1 cellular context compared by ENCODE assay signal in the genomic region with DNA sequence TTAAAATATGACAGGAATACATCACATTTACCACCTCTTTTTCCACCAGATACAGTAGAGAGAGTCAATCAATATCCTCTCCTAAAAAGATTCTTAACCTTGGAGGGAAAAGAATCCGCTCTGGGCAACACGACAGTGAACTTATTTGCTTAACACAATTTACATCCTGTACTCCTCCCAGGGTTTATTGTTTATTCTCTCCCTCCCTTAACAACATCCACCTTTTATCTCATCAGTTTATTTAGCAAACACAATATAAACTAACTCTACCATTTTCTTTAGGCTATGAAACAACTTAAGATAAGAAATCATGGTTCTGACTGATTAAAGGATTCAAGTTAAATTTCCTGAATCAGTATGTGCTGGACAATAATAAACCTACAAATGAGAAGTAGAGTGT.
TF ChIP-seq lines count a peak whose summit lies in the region.

No MANE protein-coding gene starts in this region.

TF ChIP-seq in endothelial cell of umbilical vein, 7 proteins besides CTCF, POLR2A, EP300 and RAD21:
- TF ChIP-seq, protein P1, sequence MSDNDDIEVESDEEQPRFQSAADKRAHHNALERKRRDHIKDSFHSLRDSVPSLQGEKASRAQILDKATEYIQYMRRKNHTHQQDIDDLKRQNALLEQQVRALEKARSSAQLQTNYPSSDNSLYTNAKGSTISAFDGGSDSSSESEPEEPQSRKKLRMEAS (IDR thresholded peaks at IDR 0.05; ENCODE audit: insufficient read depth, insufficient read length) = no peak
- TF ChIP-seq GATA2 (IDR thresholded peaks at IDR 0.05; ENCODE audit: insufficient read depth, insufficient read length, low read depth, low read length) (no peak), MYC (IDR thresholded peaks at IDR 0.05; ENCODE audit: low read depth, low read length) (no peak), JUN (IDR thresholded peaks at IDR 0.05; ENCODE audit: borderline replicate concordance, insufficient read depth, insufficient read length, low read depth) (no peak), EZH2 (IDR thresholded peaks at IDR 0.05; ENCODE audit: borderline replicate concordance, low read depth, low read length, severe bottlenecking) (no peak), FOS (IDR thresholded peaks at IDR 0.05; ENCODE audit: borderline replicate concordance, insufficient read depth, low read length) (no peak), POLR2AphosphoS5 (IDR thresholded peaks at IDR 0.05; ENCODE audit: insufficient read depth, low read depth, low read length) (no peak)
